9 cellular contexts compared by ENCODE assay signal in genomic region chr7:18566829-18567228, GRCh38.
DNase-seq lines count a peak whose midpoint lies in the region; ATAC-seq and TF ChIP-seq lines count a peak whose summit lies in the region.
"Had no signal": no experiment of that assay in that cellular context is flagged by ENCODE, and none has a peak within 500 bp of the region (broad histone marks: within the 10 kb centered on the region; RNA-seq: fewer than 3 reads in every experiment).

No MANE protein-coding gene starts in this region.

- no peaks in the 10 kb centered on the region for H3K9me3 ChIP-seq in osteoblast (ENCODE audit: low read depth, low read length)
- H3K9me3 ChIP-seq in left lung, result no peaks in the 10 kb centered on the region

- no peak overlapping the region for H3K4me3 ChIP-seq in osteoblast (ENCODE audit: insufficient read depth, low read length)
- no peak overlapping the region for H3K4me3 ChIP-seq in left lung

- H4K20me1 ChIP-seq in osteoblast (ENCODE audit: insufficient read depth, low read length), result no peaks in the 10 kb centered on the region

- intact Hi-C loops in left lung (cut with DNase I), result no loop called here

- H3K4me3 Mint-ChIP-seq in effector memory CD8-positive, alpha-beta T cell, result no peak overlapping the region

- H3K4me1 Mint-ChIP-seq in effector memory CD8-positive, alpha-beta T cell (ENCODE audit: low read depth in 2 of 2), result no peaks in the 10 kb centered on the region

- no peaks in the 10 kb centered on the region for H3K36me3 ChIP-seq in osteoblast (ENCODE audit: insufficient read depth, low read length)
- H3K36me3 ChIP-seq in left lung, result no peaks in the 10 kb centered on the region

- H3K27ac Mint-ChIP-seq in effector memory CD8-positive, alpha-beta T cell, result no peak overlapping the region

- TF ChIP-seq CTCF in osteoblast (IDR thresholded peaks at IDR 0.05; ENCODE audit: extremely low read depth, low read depth, low read length) (no peak), left lung (IDR thresholded peaks at IDR 0.05) (no peak)

- H3K27me3 ChIP-seq in osteoblast (ENCODE audit: insufficient read depth, low read length) (no peaks in the 10 kb centered on the region), left lung (no peaks in the 10 kb centered on the region)

- peaks cover 3% of the 10 kb centered on the region for H3K79me2 ChIP-seq in osteoblast (ENCODE audit: insufficient read depth, low read length)

- no peaks in the 10 kb centered on the region for H3K36me3 Mint-ChIP-seq in effector memory CD8-positive, alpha-beta T cell (ENCODE audit: insufficient read depth)

- no peak overlapping the region for H2AFZ ChIP-seq in osteoblast (ENCODE audit: low read length)

- H3K27me3 Mint-ChIP-seq in effector memory CD8-positive, alpha-beta T cell, result no peaks in the 10 kb centered on the region

- ATAC-seq in GM18511 (IDR thresholded peaks at IDR 0.05; ENCODE audit: unreplicated experiment), result peak; percentile 99
- peak; percentile 89 for ATAC-seq in GM21528 (IDR thresholded peaks at IDR 0.05; ENCODE audit: low FRiP score, unreplicated experiment)
- peak; percentile 98 for ATAC-seq in HG03378 (IDR thresholded peaks at IDR 0.05; ENCODE audit: unreplicated experiment)
- peak; percentile 53 for ATAC-seq in effector memory CD8-positive, alpha-beta T cell (replicated peaks)
- no peak for ATAC-seq in left lobe of liver
- ATAC-seq in left lung, result no peak

- H3K27ac ChIP-seq in osteoblast (ENCODE audit: low read depth, low read length) (no peak overlapping the region), left lung (no peak overlapping the region)

- no peaks in the 10 kb centered on the region for H3K9me3 Mint-ChIP-seq in effector memory CD8-positive, alpha-beta T cell

- no peak for DNase-seq in effector memory CD8-positive, alpha-beta T cell
- DNase-seq in RKO (ENCODE audit: low spot score) (no peak), left lobe of liver (ENCODE audit: low spot score) (no peak), osteoblast (ENCODE audit: insufficient read length, low spot score, missing footprints) (no peak), left lung (no peak)
- DNase-seq: stimulated activated CD4-positive, alpha-beta T cell treated with anti-CD3 and anti-CD28 coated beads, Interleukin-2, amount 100 ng/mL, for 24 hours had no signal

- H3K4me1 ChIP-seq in osteoblast (ENCODE audit: insufficient read depth, low read length) (peaks cover 3% of the 10 kb centered on the region), left lung (no peaks in the 10 kb centered on the region)

- H3K4me2 ChIP-seq in osteoblast (ENCODE audit: insufficient read depth, low read length), result no peak overlapping the region

Comparison
In these comparisons a context has a peak if more than half of its experiments do, and no peak if none do; other contexts are left out.
1. ATAC-seq: peak in GM18511 (single experiment), GM21528 (single experiment), HG03378 (single experiment) and effector memory CD8-positive, alpha-beta T cell (single experiment); none in left lobe of liver (single experiment) and left lung (single experiment).